ENCODE assay signal across 10 cellular contexts in the genomic region with DNA sequence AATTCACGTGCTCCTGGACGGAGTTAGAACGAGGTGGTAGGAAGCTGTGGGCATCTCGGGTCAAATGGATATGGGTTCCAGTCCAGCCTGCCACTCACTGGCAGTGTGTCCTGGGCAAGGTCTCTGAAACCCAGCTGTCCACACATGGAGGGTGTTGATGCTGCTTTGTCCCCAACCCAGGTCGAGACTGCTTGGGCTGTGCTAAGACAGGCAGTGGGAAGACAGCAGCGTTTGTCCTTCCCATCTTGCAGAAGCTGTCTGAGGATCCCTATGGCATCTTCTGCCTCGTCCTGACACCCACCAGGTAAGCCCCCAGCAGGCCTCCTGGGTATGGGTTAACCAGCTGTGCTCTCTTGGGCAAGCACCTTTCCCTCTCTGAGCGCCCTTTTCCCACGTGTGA. TPM values are rescaled to one million over a fixed set of nuclear protein-coding genes. Genes with fewer than 3 reads are reported as not detected.
DNase-seq lines count a peak whose midpoint lies in the region; ATAC-seq and TF ChIP-seq lines count a peak whose summit lies in the region.
"Had no signal": no experiment of that assay in that cellular context is flagged by ENCODE, and none has a peak within 500 bp of the region (broad histone marks: within the 10 kb centered on the region; RNA-seq: fewer than 3 reads in every experiment).

No MANE protein-coding gene starts in this region.

- H3K4me1 ChIP-seq in HAP-1 (peaks cover 3% of the 10 kb centered on the region), right cardiac atrium (ENCODE audit: control insufficient read depth, insufficient read depth, low read length) (peaks cover 4% of the 10 kb centered on the region), skeletal muscle satellite cell (ENCODE audit: control insufficient read depth, insufficient read depth, low read length) (peaks cover 16% of the 10 kb centered on the region)

- H3K4me1 Mint-ChIP-seq in WTC11, result peaks cover 10% of the 10 kb centered on the region

- peak overlapping the region; percentile 85 for H3K9ac ChIP-seq in skeletal muscle satellite cell (ENCODE audit: low read depth, low read length)

- H3K9me3 ChIP-seq in HAP-1 (no peaks in the 10 kb centered on the region), right cardiac atrium (ENCODE audit: control insufficient read depth, low read length) (no peaks in the 10 kb centered on the region), skeletal muscle satellite cell (replicated peaks; ENCODE audit: low read length) (no peaks in the 10 kb centered on the region)

- CTCF ChIA-PET in WTC11 (lab: Charles Lee), result interaction anchor here (0.6 to 1.5 kb wide), 2 partner anchors 15 to 400 kb away, joined by 3 to 5 read pairs; no protein-coding TSS in a partner anchor

- TF ChIP-seq CTCF in WTC11 (IDR thresholded peaks at IDR 0.05), result no peak

- peaks cover 23% of the 10 kb centered on the region for H3K36me3 Mint-ChIP-seq in WTC11

- H3K36me3 ChIP-seq in HAP-1 (replicated peaks) (peaks cover 39% of the 10 kb centered on the region), skeletal muscle satellite cell (ENCODE audit: insufficient read depth, low read length) (peaks cover 34% of the 10 kb centered on the region)

- H3K4me3 Mint-ChIP-seq in WTC11, result peak overlapping the region; percentile 99

- intact Hi-C loops in right cardiac atrium (cut with DNase I), result no loop called here

- no peak for ATAC-seq in WTC11
- ATAC-seq in right cardiac atrium, result no peak
- no peak for ATAC-seq in GM19467 (IDR thresholded peaks at IDR 0.05; ENCODE audit: unreplicated experiment)
- no peak for ATAC-seq in GM21515 (IDR thresholded peaks at IDR 0.05; ENCODE audit: unreplicated experiment)

- WGBS in right cardiac atrium, result 53% methylated on average over 9 of the region's 9 CpGs

- no peak for DNase-seq in HAP-1 (ENCODE audit: low spot score in 2 of 2)
- DNase-seq in WTC11 (ENCODE audit: low spot score), result no peak
- DNase-seq in right cardiac atrium, result no peak
- no peak for DNase-seq in cerebellar nuclear complex (lab: John Stamatoyannopoulos, UW)
- DNase-seq in NK-92 treated with Interleukin-12 subunit alpha and Interleukin-12 subunit beta, amount 100 ng/mL, for 24 hours (lab: John Stamatoyannopoulos, UW), result no peak
- DNase-seq: SHP77; stimulated activated naive CD4-positive, alpha-beta T cell had no signal

- POLR2A ChIA-PET in WTC11 (lab: Charles Lee), result interaction anchor here (1.2 kb wide), 1 partner anchor 12 kb away, joined by 5 read pairs; no protein-coding TSS in a partner anchor

- H3K27me3 ChIP-seq in HAP-1 (ENCODE audit: low read depth) (no peaks in the 10 kb centered on the region), right cardiac atrium (ENCODE audit: control insufficient read depth, insufficient read depth) (no peaks in the 10 kb centered on the region), skeletal muscle satellite cell (ENCODE audit: control insufficient read depth, insufficient read depth, low read length) (no peaks in the 10 kb centered on the region)

- H3K4me2 ChIP-seq in skeletal muscle satellite cell (ENCODE audit: low read length), result peak overlapping the region; percentile 94

- in situ Hi-C loops in HAP-1 (cut with MboI; ENCODE audit: low sequenced_read_pairs), result no loop called here

- H3K27ac Mint-ChIP-seq in WTC11, result no peak overlapping the region

- no peak overlapping the region for H3K27ac ChIP-seq in right cardiac atrium (ENCODE audit: low read length)

- no peaks in the 10 kb centered on the region; the same call in 1 of the 2 replicates for H3K27me3 Mint-ChIP-seq in WTC11 (ENCODE audit: low read depth)

- H3K9me3 Mint-ChIP-seq in WTC11, result no peaks in the 10 kb centered on the region

- peak overlapping the region; percentile 88 for H3K4me3 ChIP-seq in HAP-1
- H3K4me3 ChIP-seq in right cardiac atrium (ENCODE audit: low read length), result peak overlapping the region; percentile 90
- peak overlapping the region; percentile 85 for H3K4me3 ChIP-seq in skeletal muscle satellite cell (ENCODE audit: low read length)

TF ChIP-seq in WTC11, 78 proteins besides CTCF, POLR2A, EP300 and RAD21:
- TF ChIP-seq JAZF1 (CRISPR knock-in tag; IDR thresholded peaks at IDR 0.05) (no peak), ZNF416 (CRISPR knock-in tag; IDR thresholded peaks at IDR 0.05) (no peak), NR2C2 (CRISPR knock-in tag; IDR thresholded peaks at IDR 0.05) (no peak), ZNF121 (CRISPR knock-in tag; IDR thresholded peaks at IDR 0.05) (no peak), CREM (CRISPR knock-in tag; IDR thresholded peaks at IDR 0.05) (no peak), NFATC4 (CRISPR knock-in tag; IDR thresholded peaks at IDR 0.05) (no peak)
- TF ChIP-seq, protein P1, sequence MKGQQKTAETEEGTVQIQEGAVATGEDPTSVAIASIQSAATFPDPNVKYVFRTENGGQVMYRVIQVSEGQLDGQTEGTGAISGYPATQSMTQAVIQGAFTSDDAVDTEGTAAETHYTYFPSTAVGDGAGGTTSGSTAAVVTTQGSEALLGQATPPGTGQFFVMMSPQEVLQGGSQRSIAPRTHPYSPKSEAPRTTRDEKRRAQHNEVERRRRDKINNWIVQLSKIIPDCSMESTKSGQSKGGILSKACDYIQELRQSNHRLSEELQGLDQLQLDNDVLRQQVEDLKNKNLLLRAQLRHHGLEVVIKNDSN (CRISPR knock-in tag; IDR thresholded peaks at IDR 0.05), result no peak
- TF ChIP-seq, protein P2, sequence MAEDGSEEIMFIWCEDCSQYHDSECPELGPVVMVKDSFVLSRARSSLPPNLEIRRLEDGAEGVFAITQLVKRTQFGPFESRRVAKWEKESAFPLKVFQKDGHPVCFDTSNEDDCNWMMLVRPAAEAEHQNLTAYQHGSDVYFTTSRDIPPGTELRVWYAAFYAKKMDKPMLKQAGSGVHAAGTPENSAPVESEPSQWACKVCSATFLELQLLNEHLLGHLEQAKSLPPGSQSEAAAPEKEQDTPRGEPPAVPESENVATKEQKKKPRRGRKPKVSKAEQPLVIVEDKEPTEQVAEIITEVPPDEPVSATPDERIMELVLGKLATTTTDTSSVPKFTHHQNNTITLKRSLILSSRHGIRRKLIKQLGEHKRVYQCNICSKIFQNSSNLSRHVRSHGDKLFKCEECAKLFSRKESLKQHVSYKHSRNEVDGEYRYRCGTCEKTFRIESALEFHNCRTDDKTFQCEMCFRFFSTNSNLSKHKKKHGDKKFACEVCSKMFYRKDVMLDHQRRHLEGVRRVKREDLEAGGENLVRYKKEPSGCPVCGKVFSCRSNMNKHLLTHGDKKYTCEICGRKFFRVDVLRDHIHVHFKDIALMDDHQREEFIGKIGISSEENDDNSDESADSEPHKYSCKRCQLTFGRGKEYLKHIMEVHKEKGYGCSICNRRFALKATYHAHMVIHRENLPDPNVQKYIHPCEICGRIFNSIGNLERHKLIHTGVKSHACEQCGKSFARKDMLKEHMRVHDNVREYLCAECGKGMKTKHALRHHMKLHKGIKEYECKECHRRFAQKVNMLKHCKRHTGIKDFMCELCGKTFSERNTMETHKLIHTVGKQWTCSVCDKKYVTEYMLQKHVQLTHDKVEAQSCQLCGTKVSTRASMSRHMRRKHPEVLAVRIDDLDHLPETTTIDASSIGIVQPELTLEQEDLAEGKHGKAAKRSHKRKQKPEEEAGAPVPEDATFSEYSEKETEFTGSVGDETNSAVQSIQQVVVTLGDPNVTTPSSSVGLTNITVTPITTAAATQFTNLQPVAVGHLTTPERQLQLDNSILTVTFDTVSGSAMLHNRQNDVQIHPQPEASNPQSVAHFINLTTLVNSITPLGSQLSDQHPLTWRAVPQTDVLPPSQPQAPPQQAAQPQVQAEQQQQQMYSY (CRISPR knock-in tag; IDR thresholded peaks at IDR 0.05), result no peak

RNA-seq across cellular contexts. Expression of gene DDX49, which starts 0.9 kb away (rescaled TPM):
- total RNA-seq in WTC11 (2021) (30.1 to 47.9 TPM (median 36.4 TPM) in 3 replicates), right cardiac atrium (10 to 100 TPM; 21.2 to 30.5 (median 27.2) TPM)
- polyA plus RNA-seq in right cardiac atrium, result 30.7 TPM
- 70.2 and 74.5 TPM in 2 replicates for total RNA-seq in skeletal muscle satellite cell (2012; rRNA removed)

RNA-seq across cellular contexts. Expression of gene COPE, which starts 1.2 kb away (rescaled TPM):
- total RNA-seq in WTC11 (2021) (224 to 240 TPM (median 228 TPM) in 3 replicates), right cardiac atrium (100 to 1,000 TPM; 108 to 157 (median 146) TPM)
- polyA plus RNA-seq in right cardiac atrium, result 180 TPM
- 280 and 312 TPM in 2 replicates for total RNA-seq in skeletal muscle satellite cell (2012; rRNA removed)

RNA-seq across cellular contexts. Expression of gene HOMER3, which starts 20.6 kb away (rescaled TPM):
- total RNA-seq in WTC11 (2021), result 28.2 to 32.4 TPM (median 32.2 TPM) in 3 replicates
- total RNA-seq in right cardiac atrium, result 10 to 100 TPM; 10.2 to 14.9 (median 12.4) TPM
- polyA plus RNA-seq in right cardiac atrium, result 26.5 TPM
- 57.2 and 66.4 TPM in 2 replicates for total RNA-seq in skeletal muscle satellite cell (2012; rRNA removed)

RNA-seq across cellular contexts. Expression of gene CERS1, which starts 24.4 kb away (rescaled TPM):
- total RNA-seq in WTC11 (2021) (14.7 to 24.5 TPM (median 22.6 TPM) in 3 replicates), right cardiac atrium (1 to 10 TPM; 1.1 to 1.9 (median 1.6) TPM)
- polyA plus RNA-seq in right cardiac atrium, result 1.1 TPM
- total RNA-seq in skeletal muscle satellite cell (2012; rRNA removed), result 1.3 and 3.5 TPM in 2 replicates
